Comparison of ENCODE assay signal across 20 cellular contexts in genomic region chr2:229462144-229462543, GRCh38.
DNase-seq lines count a peak whose midpoint lies in the region; ATAC-seq, FAIRE-seq and TF ChIP-seq lines count a peak whose summit lies in the region.
"Had no signal": no experiment of that assay in that cellular context is flagged by ENCODE, and none has a peak within 500 bp of the region (broad histone marks: within the 10 kb centered on the region; RNA-seq: fewer than 3 reads in every experiment).

No MANE protein-coding gene starts in this region.

- POLR2A ChIA-PET in A549 (lab: Yijun Ruan, JAX), result no interaction called here
- POLR2A ChIA-PET in K562 (lab: Yijun Ruan, JAX), result no interaction called here

- CTCF ChIA-PET in A549 (lab: Yijun Ruan, JAX) (no interaction called here), K562 (lab: Yijun Ruan, JAX; ENCODE audit: low intra/inter-chr PET ratio) (no interaction called here)

- in situ Hi-C loops in K562 (cut with MboI) (no loop called here), ACHN (cut with HindIII; ENCODE audit: low pct_ligation_motif_present, low pct_unique_long_range_greater_than_20kb, low sequenced_read_pairs) (no loop called here)

- no peak for TF ChIP-seq EP300 in A549 (IDR thresholded peaks at IDR 0.05)
- TF ChIP-seq EP300 in K562 (IDR thresholded peaks at IDR 0.05; ENCODE audit: low read length), result no peak

- no peaks in the 10 kb centered on the region for H3K36me3 ChIP-seq in K562 (ENCODE audit: control insufficient read depth, insufficient read depth, low read length)
- H3K36me3 ChIP-seq: BE2C, BLaER1 had no signal

- DNase-seq in A549 (ENCODE audit: low read depth in 1 of 2, low spot score in 1 of 2), result no peak
- no peak for DNase-seq in H54 (ENCODE audit: insufficient read length, low spot score)
- no peak for DNase-seq in K562 (ENCODE audit: extremely low read depth in 1 of 4, low spot score in 3 of 4)
- DNase-seq in NCI-H510A treated with DMSO at 0.1 percent for 48 hours (lab: John Stamatoyannopoulos, UW), result no peak
- DNase-seq in ACHN, result no peak
- no peak for DNase-seq in D721Med (ENCODE audit: insufficient read length, low spot score)
- DNase-seq: 8988T; BE2C; C1 segment of cervical spinal cord; CD4-positive, alpha-beta memory T cell; CD4-positive, CD25-positive, alpha-beta regulatory T cell; CD8-positive, alpha-beta memory T cell; COR-L47; DMS79 treated with DMSO at 0.1 percent for 48 hours; GF-D8 had no signal

- H3K9me3 ChIP-seq in A549 (no peaks in the 10 kb centered on the region), K562 (replicated peaks; ENCODE audit: control insufficient read depth, insufficient read depth, low read depth, low read length) (no peaks in the 10 kb centered on the region)
- H3K9me3 ChIP-seq: BE2C, BLaER1 had no signal

- no peaks in the 10 kb centered on the region for H3K79me2 ChIP-seq in K562 (ENCODE audit: control insufficient read depth, insufficient read depth, low read length)

- ATAC-seq in A549 (no peak), K562 (no peak)

- TF ChIP-seq POLR2A in A549 (IDR thresholded peaks at IDR 0.05; ENCODE audit: low read length), result no peak
- TF ChIP-seq POLR2A in H54 (IDR thresholded peaks at IDR 0.05; ENCODE audit: low read depth, low read length), result no peak
- no peak for TF ChIP-seq POLR2A in K562 (conservative IDR thresholded peaks at IDR 0.05)

- no peak overlapping the region for H3K4me2 ChIP-seq in A549
- no peak overlapping the region for H3K4me2 ChIP-seq in K562 (ENCODE audit: insufficient read depth, low read length)
- H3K4me2 ChIP-seq: BLaER1 had no signal

- H3K4me1 ChIP-seq in A549, result no peaks in the 10 kb centered on the region
- H3K4me1 ChIP-seq in K562 (replicated peaks in 1 of 2; ENCODE audit: control insufficient read depth in 2 of 2, insufficient read depth in 2 of 2, low read length in 2 of 2), result no peaks in the 10 kb centered on the region
- H3K4me1 ChIP-seq: BE2C, BLaER1 had no signal

- TF ChIP-seq CTCF in A549 (IDR thresholded peaks at IDR 0.05), result no peak
- TF ChIP-seq CTCF in K562 (IDR thresholded peaks at IDR 0.05 in 2 of 3, conservative IDR thresholded peaks at IDR 0.05 in 1 of 3; ENCODE audit: insufficient read depth in 2 of 3, low read depth in 1 of 3, low read length in 3 of 3), result no peak
- TF ChIP-seq CTCF in D721Med (IDR thresholded peaks at IDR 0.05; ENCODE audit: insufficient read depth, missing control alignments), result no peak

- TF ChIP-seq RAD21 in A549 (conservative IDR thresholded peaks at IDR 0.05 in 1 of 2, IDR thresholded peaks at IDR 0.05 in 1 of 2) (no peak), K562 (CRISPR knock-in tag; conservative IDR thresholded peaks at IDR 0.05 in 1 of 2, IDR thresholded peaks at IDR 0.05 in 1 of 2) (no peak)

- intact Hi-C loops in K562 (cut with micrococcal nuclease), result no loop called here

- H3K9me1 ChIP-seq in K562 (ENCODE audit: control insufficient read depth, insufficient read depth, low read length), result no peaks in the 10 kb centered on the region

- H3K27me3 ChIP-seq in K562 (ENCODE audit: control insufficient read depth in 2 of 2, insufficient read depth in 2 of 2, low read length in 2 of 2), result no peaks in the 10 kb centered on the region
- H3K27me3 ChIP-seq: BE2C, BLaER1 had no signal

- no peak overlapping the region for H3K9ac ChIP-seq in K562 (ENCODE audit: insufficient read depth in 1 of 2, low read depth in 2 of 2, low read length in 2 of 2)
- H3K9ac ChIP-seq: BLaER1 had no signal

- no TSS peak for BruUV-seq in K562 (replicated peaks; lab: Mats Ljungman, UMichigan)

- no peak overlapping the region for H3K27ac ChIP-seq in A549
- H3K27ac ChIP-seq in K562 (ENCODE audit: extremely low read depth, low read depth, low read length), result no peak overlapping the region
- H3K27ac ChIP-seq: BLaER1 had no signal

- H2AFZ ChIP-seq in K562 (ENCODE audit: low read depth, low read length), result no peak overlapping the region

- no peak for FAIRE-seq in A549 (lab: Jason Lieb, UNC)
- FAIRE-seq in H54 (lab: Jason Lieb, UNC), result peak; percentile 50
- FAIRE-seq in K562 (lab: Jason Lieb, UNC), result no peak
- no peak for FAIRE-seq in D721Med (lab: Jason Lieb, UNC)
- FAIRE-seq: A204.1, G401.6, GM12891, GM19239 had no signal

- no peaks in the 10 kb centered on the region for H4K20me1 ChIP-seq in K562 (replicated peaks; ENCODE audit: control insufficient read depth, insufficient read depth, low read length)
- H4K20me1 ChIP-seq: BLaER1 had no signal

- H3K4me3 ChIP-seq in A549, result no peak overlapping the region
- no peak overlapping the region for H3K4me3 ChIP-seq in K562
- H3K4me3 ChIP-seq: BLaER1 had no signal

TF ChIP-seq in A549, 52 proteins besides CTCF, POLR2A, EP300 and RAD21:
- TF ChIP-seq MAFK (IDR thresholded peaks at IDR 0.05; ENCODE audit: partially characterized antibody), result peak; percentile 53
- TF ChIP-seq EHMT2 (IDR thresholded peaks at IDR 0.05; ENCODE audit: low read depth), result no peak
- no peak for TF ChIP-seq CHD4 (IDR thresholded peaks at IDR 0.05; ENCODE audit: borderline replicate concordance)
- TF ChIP-seq NR3C1 (IDR thresholded peaks at IDR 0.05), result no peak

TF ChIP-seq in K562, 482 proteins besides CTCF, POLR2A, EP300 and RAD21:
- TF ChIP-seq ZNF316 (IDR thresholded peaks at IDR 0.05) (peak; percentile 32; the same call in 1 of the 2 replicates), YY1 (IDR thresholded peaks at IDR 0.05; ENCODE audit: borderline replicate concordance in 1 of 3, control insufficient read depth in 1 of 3, extremely low read depth in 1 of 3, insufficient read depth in 3 of 3, insufficient read length in 1 of 3, insufficient replicate concordance in 2 of 3, low read depth in 1 of 3, low read length in 2 of 3) (no peak)
TF ChIP-seq in K562: peak in this region for 1.

Comparison
In these comparisons a context has a peak if more than half of its experiments do, and no peak if none do; other contexts are left out.
1. Of the 35 proteins assayed by ChIP-seq in both K562 and A549: peak only in K562: none; only in A549: MAFK; in both: none; in neither: 34.